Comparison of ENCODE assay signal across 8 cellular contexts in genomic region chr17:21213491-21214014, GRCh38. TPM values are rescaled to one million over a fixed set of nuclear protein-coding genes. Genes with fewer than 3 reads are reported as not detected.
A peak's percentile ranks its signal among the peaks of the same experiment; 100 is the strongest.
DNase-seq lines count a peak whose midpoint lies in the region; ATAC-seq and TF ChIP-seq lines count a peak whose summit lies in the region.

No MANE protein-coding gene starts in this region.

- no peaks in the 10 kb centered on the region for H3K9me3 ChIP-seq in CD4-positive, alpha-beta T cell (ENCODE audit: control insufficient read depth, low read length)
- no peaks in the 10 kb centered on the region for H3K9me3 ChIP-seq in T-helper 17 cell (ENCODE audit: control insufficient read depth, low read length, poor library complexity, severe bottlenecking)
- H3K9me3 ChIP-seq in esophagus muscularis mucosa: no peaks in the 10 kb centered on the region

- DNase-seq in CD4-positive, alpha-beta T cell: peak in 5 of 10 experiments; percentile 2 to 20 (median 16)
- DNase-seq in T-helper 17 cell: peak; percentile 7 to 32 (median 24)
- DNase-seq in esophagus muscularis mucosa (ENCODE audit: extremely low spot score): no peak
- no peak for DNase-seq in T-helper 9 cell
- no peak for DNase-seq in NCI-H1092 treated with DMSO at 0.1 percent for 48 hours (lab: John Stamatoyannopoulos, UW)

- H3K36me3 ChIP-seq in esophagus muscularis mucosa: peaks cover 0 to 27% (median 21%) of the 10 kb centered on the region in 4 donors

- ATAC-seq in CD4-positive, alpha-beta T cell (ENCODE audit: poor library complexity): peak; percentile 9
- ATAC-seq in GM19395 (IDR thresholded peaks at IDR 0.05; ENCODE audit: unreplicated experiment): peak; percentile 23
- ATAC-seq in HG03432 (IDR thresholded peaks at IDR 0.05; ENCODE audit: unreplicated experiment): peak; percentile 17
- ATAC-seq in T-helper 17 cell: peak; percentile 5

- no peak for TF ChIP-seq EP300 in esophagus muscularis mucosa (IDR thresholded peaks at IDR 0.05)

- H3K4me3 Mint-ChIP-seq in CD4-positive, alpha-beta T cell: peak overlapping the region; percentile 98
- peak overlapping the region; percentile 94 for H3K4me3 Mint-ChIP-seq in T-helper 17 cell
- H3K4me3 Mint-ChIP-seq in nephron: peak overlapping the region; percentile 91 to 96 (median 92)

- CTCF ChIA-PET in CD4-positive, alpha-beta T cell (lab: Charles Lee): interaction anchor here (0.8 to 3.2 kb wide), 4 partner anchors 18 to 94 kb away, joined by 3 to 15 read pairs (median 3); no protein-coding TSS in a partner anchor

- H3K4me1 Mint-ChIP-seq in CD4-positive, alpha-beta T cell (ENCODE audit: low read depth): peaks cover 76% of the 10 kb centered on the region
- H3K4me1 Mint-ChIP-seq in T-helper 17 cell: peaks cover 33% of the 10 kb centered on the region
- peaks cover 54% of the 10 kb centered on the region for H3K4me1 Mint-ChIP-seq in nephron

- H3K4me1 ChIP-seq in esophagus muscularis mucosa: peaks cover 57 to 77% (median 62%) of the 10 kb centered on the region in 4 donors

- no peaks in the 10 kb centered on the region for H3K27me3 Mint-ChIP-seq in CD4-positive, alpha-beta T cell
- H3K27me3 Mint-ChIP-seq in T-helper 17 cell (no peaks in the 10 kb centered on the region), nephron (ENCODE audit: low read depth) (no peaks in the 10 kb centered on the region)

- peak overlapping the region; percentile 87 for H3K27ac ChIP-seq in CD4-positive, alpha-beta T cell (ENCODE audit: low read depth, low read length)
- H3K27ac ChIP-seq in esophagus muscularis mucosa (replicated peaks in 1 of 4): peak overlapping the region; percentile 89 to 96 (median 92)

- no peak for TF ChIP-seq POLR2A in esophagus muscularis mucosa (IDR thresholded peaks at IDR 0.05; ENCODE audit: low read depth)

- H3K27ac Mint-ChIP-seq in CD4-positive, alpha-beta T cell: peak overlapping the region; percentile 85
- H3K27ac Mint-ChIP-seq in T-helper 17 cell (peak overlapping the region; percentile 88), nephron (peak overlapping the region; percentile 93 to 96 (median 93))

- POLR2A ChIA-PET in CD4-positive, alpha-beta T cell (lab: Charles Lee): interaction anchor here (0.5 to 1.6 kb wide), 6 partner anchors 39 to 336 kb away, joined by 3 to 6 read pairs (median 3); no protein-coding TSS in a partner anchor

- WGBS in esophagus muscularis mucosa: 0% methylated on average over 18 of the region's 44 CpGs

- peaks cover 13% of the 10 kb centered on the region for H3K36me3 Mint-ChIP-seq in CD4-positive, alpha-beta T cell (ENCODE audit: low read depth)
- peaks cover 2% of the 10 kb centered on the region for H3K36me3 Mint-ChIP-seq in T-helper 17 cell (ENCODE audit: low read depth)
- peaks cover 6% of the 10 kb centered on the region for H3K36me3 Mint-ChIP-seq in nephron (ENCODE audit: low read depth)

- peak overlapping the region; percentile 90 to 97 (median 95) for H3K4me3 ChIP-seq in esophagus muscularis mucosa

- intact Hi-C loops in CD4-positive, alpha-beta T cell (cut with DNase I, micrococcal nuclease): loop anchor here (1.0 to 10.0 kb wide), 10 partner anchors 39 to 339 kb away; partner anchors contain the start of genes DHRS7B (in 2 of the 2), NATD1 (in 2 of the 2) and USP22 (in 1 of the 2)
- intact Hi-C loops in esophagus muscularis mucosa (cut with DNase I): loop anchor here (2.0 to 5.0 kb wide), 2 partner anchors 51 to 87 kb away; partner anchors contain the start of gene DHRS7B

- TF ChIP-seq CTCF in CD4-positive, alpha-beta T cell (IDR thresholded peaks at IDR 0.05): no peak
- no peak for TF ChIP-seq CTCF in esophagus muscularis mucosa (IDR thresholded peaks at IDR 0.05)
- TF ChIP-seq CTCF in nephron (IDR thresholded peaks at IDR 0.05; ENCODE audit: unreplicated experiment in 3 of 3): no peak

- H3K27me3 ChIP-seq in CD4-positive, alpha-beta T cell (ENCODE audit: control insufficient read depth, insufficient read depth, low read length): no peaks in the 10 kb centered on the region
- peaks cover 0 to 7% (median 0%) of the 10 kb centered on the region in 4 donors for H3K27me3 ChIP-seq in esophagus muscularis mucosa

- no peaks in the 10 kb centered on the region for H3K9me3 Mint-ChIP-seq in CD4-positive, alpha-beta T cell
- no peaks in the 10 kb centered on the region for H3K9me3 Mint-ChIP-seq in nephron

RNA-seq across cellular contexts. Expression of gene TMEM11, which starts 0.4 kb away (rescaled TPM):
- 10 to 100 TPM; 17.8 to 19.2 TPM for total RNA-seq in CD4-positive, alpha-beta T cell
- total RNA-seq in T-helper 17 cell (10 to 100 TPM; 10.3 to 17.2 TPM), esophagus muscularis mucosa (10 to 100 TPM; 24.1 to 31.0 (median 26.0) TPM)

RNA-seq across cellular contexts. Expression of gene NATD1, which starts 39.7 kb away (rescaled TPM):
- total RNA-seq in CD4-positive, alpha-beta T cell: 1 to 10 TPM; 5.9 to 6.1 TPM
- total RNA-seq in T-helper 17 cell (1 to 10 TPM; 4.9 to 8.4 TPM), esophagus muscularis mucosa (10 to 100 TPM; 12.3 to 26.2 (median 18.1) TPM)

Comparison
In these comparisons a context has a peak if more than half of its experiments do, and no peak if none do; other contexts are left out.
1. DNase-seq: peak in T-helper 17 cell (3 of 3); none in esophagus muscularis mucosa (single experiment), T-helper 9 cell (single experiment) and NCI-H1092 treated with DMSO at 0.1 percent for 48 hours (single experiment).
2. Peak in every context shown above with its lines, with median percentiles within 50 percentile points of each other: ATAC-seq, H3K27ac Mint-ChIP-seq and H3K4me3 Mint-ChIP-seq.